8 cellular contexts compared by ENCODE assay signal in the genomic region with DNA sequence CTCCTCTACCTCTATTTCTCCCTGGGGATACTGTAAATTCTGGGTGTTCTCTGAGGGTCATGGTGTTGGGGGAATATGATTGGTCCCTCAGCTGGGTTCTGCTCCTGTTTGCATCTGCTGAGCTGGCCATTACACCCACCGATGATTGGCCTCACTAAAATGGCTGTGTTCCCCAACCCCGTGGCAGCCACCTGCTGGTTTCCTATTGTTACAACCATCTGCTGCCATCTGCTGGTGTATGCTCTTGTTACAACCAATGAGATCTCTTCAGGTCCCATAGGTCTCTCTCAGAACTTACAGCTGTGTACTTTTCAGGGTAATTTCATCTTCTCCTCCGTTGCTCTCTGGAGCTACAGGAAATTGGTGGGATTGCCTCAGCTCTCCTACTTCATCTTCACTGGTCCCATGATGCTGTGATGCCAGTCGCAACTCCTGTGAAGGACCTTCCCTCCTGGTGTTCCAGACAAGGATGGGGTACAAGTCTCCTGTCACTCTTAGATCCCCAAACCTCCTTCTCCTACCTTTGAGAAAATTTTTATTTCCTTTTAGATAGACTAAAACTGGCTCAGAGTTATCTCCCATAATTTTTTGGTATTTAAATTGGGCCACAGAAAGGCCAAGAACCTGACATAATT.
DNase-seq lines count a peak whose midpoint lies in the region; ATAC-seq and TF ChIP-seq lines count a peak whose summit lies in the region.

No MANE protein-coding gene starts in this region.

- H3K9ac ChIP-seq in parathyroid adenoma: no peak overlapping the region

- H3K9me3 ChIP-seq in SJSA1 (replicated peaks) (no peaks in the 10 kb centered on the region), parathyroid adenoma (ENCODE audit: control insufficient read depth, low read length) (no peaks in the 10 kb centered on the region), upper lobe of left lung (no peaks in the 10 kb centered on the region)

- H3K4me2 ChIP-seq in parathyroid adenoma (ENCODE audit: low read length): peak overlapping the region; percentile 54

- H3K27me3 ChIP-seq in SJSA1 (replicated peaks): no peaks in the 10 kb centered on the region
- no peaks in the 10 kb centered on the region for H3K27me3 ChIP-seq in parathyroid adenoma (ENCODE audit: control insufficient read depth, insufficient read depth, low read length)
- no peaks in the 10 kb centered on the region for H3K27me3 ChIP-seq in upper lobe of left lung

- WGBS in upper lobe of left lung, 2 donors: 23 to 24% methylated on average over 4 of the region's 4 CpGs

- no peak for TF ChIP-seq POLR2A in upper lobe of left lung (IDR thresholded peaks at IDR 0.05)

- H2AFZ ChIP-seq in parathyroid adenoma: peak overlapping the region; percentile 72

- H3K4me1 ChIP-seq in SJSA1 (replicated peaks): no peaks in the 10 kb centered on the region
- H3K4me1 ChIP-seq in parathyroid adenoma: peaks cover 3% of the 10 kb centered on the region
- H3K4me1 ChIP-seq in upper lobe of left lung: no peaks in the 10 kb centered on the region

- ATAC-seq in HG02571 (IDR thresholded peaks at IDR 0.05; ENCODE audit: unreplicated experiment): peak; percentile 99
- peak; percentile 81 to 96 for ATAC-seq in upper lobe of left lung (ENCODE audit: low FRiP score in 2 of 2)

- H3K27ac ChIP-seq in SJSA1 (no peak overlapping the region), parathyroid adenoma (peak overlapping the region; percentile 11), upper lobe of left lung (no peak overlapping the region)

- DNase-seq in MV-4-11 (lab: John Stamatoyannopoulos, UW) (peak; percentile 76), SJSA1 (ENCODE audit: low read depth in 1 of 2, low spot score in 2 of 2) (peak; percentile 32 to 74), globus pallidus (ENCODE audit: low spot score) (peak; percentile 67), upper lobe of left lung (peak in 1 of 2 donors; percentile 78)
- DNase-seq in activated naive CD4-positive, alpha-beta T cell (lab: John Stamatoyannopoulos, UW): peak; percentile 10 to 40 (median 34)

- TF ChIP-seq EP300 in upper lobe of left lung (IDR thresholded peaks at IDR 0.05): no peak

- no peaks in the 10 kb centered on the region for H3K79me2 ChIP-seq in parathyroid adenoma

- H3K4me3 ChIP-seq in SJSA1 (no peak overlapping the region), parathyroid adenoma (ENCODE audit: low read depth, low read length) (peak overlapping the region; percentile 8), upper lobe of left lung (no peak overlapping the region)

- TF ChIP-seq CTCF in GM12872 (IDR thresholded peaks at IDR 0.05; ENCODE audit: insufficient read depth, low read depth, low read length) (peak; percentile 86), parathyroid adenoma (IDR thresholded peaks at IDR 0.05) (peak; percentile 93), upper lobe of left lung (IDR thresholded peaks at IDR 0.05) (peak; percentile 44 to 87 (median 64))

- H3K36me3 ChIP-seq in SJSA1: no peaks in the 10 kb centered on the region
- no peaks in the 10 kb centered on the region for H3K36me3 ChIP-seq in parathyroid adenoma (ENCODE audit: control insufficient read depth, insufficient read depth, low read length)
- H3K36me3 ChIP-seq in upper lobe of left lung: no peaks in the 10 kb centered on the region
